21 cellular contexts compared by ENCODE assay signal in genomic region chr6:124199226-124199625, GRCh38.
A peak's percentile ranks its signal among the peaks of the same experiment; 100 is the strongest.
DNase-seq lines count a peak whose midpoint lies in the region; ATAC-seq, FAIRE-seq and TF ChIP-seq lines count a peak whose summit lies in the region.
"Had no signal": no experiment of that assay in that cellular context is flagged by ENCODE, and none has a peak within 500 bp of the region (broad histone marks: within the 10 kb centered on the region; RNA-seq: fewer than 3 reads in every experiment).

No MANE protein-coding gene starts in this region.

- no peaks in the 10 kb centered on the region for H3K36me3 ChIP-seq in Panc1 (ENCODE audit: control insufficient read depth, insufficient read depth, low read length)
- H3K36me3 ChIP-seq: BLaER1 had no signal

- no TSS peak for BruUV-seq in Panc1 (replicated peaks; lab: Mats Ljungman, UMichigan)

- POLR2A ChIA-PET in Panc1 (lab: Charles Lee), result no interaction called here

- H3K9me3 ChIP-seq in Panc1 (ENCODE audit: control insufficient read depth, insufficient read depth, low read depth, low read length), result no peaks in the 10 kb centered on the region
- H3K9me3 ChIP-seq: BLaER1, Caco-2 had no signal

- no peak for FAIRE-seq in GM12891 (lab: Jason Lieb, UNC)
- FAIRE-seq: A204.1, GM12878, H1 had no signal

- in situ Hi-C loops in G401 (cut with HindIII; ENCODE audit: low sequenced_read_pairs), result no loop called here
- in situ Hi-C loops in Panc1 (cut with HindIII; ENCODE audit: low pct_unique_long_range_greater_than_20kb, low sequenced_read_pairs), result no loop called here

- H3K4me3 ChIP-seq in Panc1 (ENCODE audit: low read depth in 2 of 2, low read length in 2 of 2) (no peak overlapping the region), choroid plexus epithelial cell (ENCODE audit: low read depth, low read length) (no peak overlapping the region)
- H3K4me3 ChIP-seq: BLaER1, GM12878 had no signal

- H3K4me1 ChIP-seq in Panc1 (ENCODE audit: control insufficient read depth, insufficient read depth, low read length), result peaks cover 10% of the 10 kb centered on the region; the same call in 1 of the 2 replicates
- H3K4me1 ChIP-seq: BLaER1, Caco-2 had no signal

- intact Hi-C loops in Panc1 (cut with micrococcal nuclease; ENCODE audit: unreplicated experiment), result no loop called here

- peak overlapping the region; percentile 1; the same call in 1 of the 2 replicates for H3K27ac ChIP-seq in Panc1 (ENCODE audit: low read length)
- H3K27ac ChIP-seq: 22Rv1, BLaER1, C4-2B had no signal

- CTCF ChIA-PET in Panc1 (lab: Charles Lee), result no interaction called here

- peak; percentile 66 for DNase-seq in G401 (ENCODE audit: low spot score)
- no peak for DNase-seq in Panc1 (ENCODE audit: low read depth, low spot score)
- DNase-seq in choroid plexus epithelial cell (ENCODE audit: low read depth), result peak; percentile 6
- DNase-seq in retina, result peak; percentile 7
- DNase-seq in GM12891 (ENCODE audit: insufficient read length, low spot score), result no peak
- no peak for DNase-seq in activated CD4-positive, alpha-beta T cell treated with anti-CD3 and anti-CD28 coated beads for 48 hours
- DNase-seq in NCI-H526 treated with DMSO at 0.1 percent for 48 hours (lab: John Stamatoyannopoulos, UW), result no peak
- DNase-seq: Caco-2; CD4-positive, CD25-positive, alpha-beta regulatory T cell; CD8-positive, alpha-beta T cell; DMS153; DND-41; GDM1; H9 had no signal

- ATAC-seq in Panc1, result no peak
- ATAC-seq: CD8-positive, alpha-beta T cell; GM12878; HCT116 had no signal

- no peaks in the 10 kb centered on the region for H3K27me3 ChIP-seq in Panc1 (ENCODE audit: control insufficient read depth, insufficient read depth, low read length)
- H3K27me3 ChIP-seq: BLaER1 had no signal

- TF ChIP-seq CTCF in Panc1 (IDR thresholded peaks at IDR 0.05) (no peak), choroid plexus epithelial cell (conservative IDR thresholded peaks at IDR 0.05; ENCODE audit: low read depth, low read length) (no peak)

- no peak for TF ChIP-seq POLR2A in GM12891 (IDR thresholded peaks at IDR 0.05; ENCODE audit: low read depth, low read length)

TF ChIP-seq in GM12891, 5 proteins besides CTCF, POLR2A, EP300 and RAD21:
- TF ChIP-seq SPI1 (IDR thresholded peaks at IDR 0.05; ENCODE audit: low read depth, low read length) (no peak), TAF1 (IDR thresholded peaks at IDR 0.05; ENCODE audit: low read depth, low read length) (no peak)

Comparison
In these comparisons a context has a peak if more than half of its experiments do, and no peak if none do; other contexts are left out.
1. DNase-seq: peak in G401 (single experiment), choroid plexus epithelial cell (single experiment) and retina (single experiment); none in Panc1 (single experiment), GM12891 (single experiment), activated CD4-positive, alpha-beta T cell treated with anti-CD3 and anti-CD28 coated beads for 48 hours (single experiment) and NCI-H526 treated with DMSO at 0.1 percent for 48 hours (single experiment).